8 cellular contexts compared by ENCODE assay signal in the genomic region with DNA sequence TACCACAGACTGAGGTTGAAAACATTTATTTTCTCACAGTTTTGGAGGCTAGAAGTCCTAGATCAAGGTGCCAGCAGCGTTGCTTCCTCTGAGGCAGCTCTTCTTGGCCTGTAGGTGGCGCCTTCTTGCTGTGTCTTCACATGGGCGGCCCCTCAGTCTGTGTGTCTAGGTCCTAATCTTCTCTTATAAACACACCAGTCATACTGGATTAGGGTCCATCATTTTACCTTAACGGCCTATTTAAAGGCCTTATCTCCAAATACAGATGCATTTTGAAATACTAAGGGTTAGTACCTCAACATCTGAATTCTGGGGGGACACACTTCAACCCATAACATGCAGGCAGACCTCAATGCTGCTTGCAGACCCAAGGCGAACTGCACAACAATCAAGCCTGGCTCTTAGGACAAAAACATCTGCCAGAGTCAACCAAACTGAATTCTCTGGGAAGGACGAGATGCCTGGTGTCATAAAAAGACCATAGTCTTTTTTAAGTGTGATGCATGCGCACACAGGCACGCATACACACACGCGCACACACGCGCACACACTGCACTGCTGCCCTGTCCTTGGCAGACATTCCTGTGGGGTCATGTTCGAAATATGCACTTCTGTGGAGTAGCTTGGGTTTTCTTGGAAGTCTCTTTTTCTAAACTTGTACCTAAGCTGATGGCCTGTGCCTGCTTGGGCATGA. TPM values are rescaled to one million over a fixed set of nuclear protein-coding genes. Genes with fewer than 3 reads are reported as not detected.
DNase-seq lines count a peak whose midpoint lies in the region; ATAC-seq, FAIRE-seq and TF ChIP-seq lines count a peak whose summit lies in the region.

No MANE protein-coding gene starts in this region.

- H3K36me3 ChIP-seq in WERI-Rb-1 (no peaks in the 10 kb centered on the region), bronchial epithelial cell (ENCODE audit: control insufficient read depth, insufficient read depth, low read length) (no peaks in the 10 kb centered on the region), HepG2 (replicated peaks in 1 of 2; ENCODE audit: control insufficient read depth in 1 of 2, insufficient read depth in 2 of 2, low read length in 2 of 2) (no peaks in the 10 kb centered on the region)

- CTCF ChIA-PET in HepG2 (lab: Yijun Ruan, JAX; ENCODE audit: low intra/inter-chr PET ratio, low total read pairs), result interaction anchor here (0.7 to 1.6 kb wide), 2 partner anchors 204 to 313 kb away, joined by 4 to 6 read pairs; no protein-coding TSS in a partner anchor

- no peak; the same call in 1 of the 2 replicates for TF ChIP-seq RAD21 in HepG2 (CRISPR knock-in tag; IDR thresholded peaks at IDR 0.05)

- peaks cover 24% of the 10 kb centered on the region for H3K4me1 ChIP-seq in HepG2 (ENCODE audit: insufficient read depth, low read length)

- no peak for TF ChIP-seq POLR2A in HepG2 (IDR thresholded peaks at IDR 0.05; ENCODE audit: insufficient read depth in 1 of 2, low read depth in 2 of 2, low read length in 2 of 2)

- H3K27ac ChIP-seq in WERI-Rb-1 (no peak overlapping the region), HepG2 (ENCODE audit: extremely low read length, insufficient read depth, low read length) (no peak overlapping the region)

- POLR2A ChIA-PET in HepG2 (lab: Yijun Ruan, JAX), result interaction anchor here (0.9 to 1.0 kb wide), 2 partner anchors 11 to 38 kb away, joined by 3 to 4 read pairs; no protein-coding TSS in a partner anchor

- H3K9me3 ChIP-seq in WERI-Rb-1 (ENCODE audit: severe bottlenecking) (no peaks in the 10 kb centered on the region), HepG2 (ENCODE audit: low read length) (no peaks in the 10 kb centered on the region)

- H3K9ac ChIP-seq in HepG2 (ENCODE audit: insufficient read depth, low read depth, low read length), result no peak overlapping the region

- BruUV-seq in HepG2 (replicated peaks; lab: Mats Ljungman, UMichigan), result no TSS peak

- H3K4me3 ChIP-seq in WERI-Rb-1 (ENCODE audit: low read depth, low read length) (no peak overlapping the region), bronchial epithelial cell (ENCODE audit: low read depth, low read length) (no peak overlapping the region), HepG2 (replicated peaks in 1 of 3; ENCODE audit: insufficient read depth in 1 of 3, low read depth in 2 of 3, low read length in 3 of 3) (no peak overlapping the region; a peak in 1 of 6 replicates)

- peak; percentile 91 for TF ChIP-seq CTCF in WERI-Rb-1 (IDR thresholded peaks at IDR 0.05; ENCODE audit: low read depth, low read length)
- peak; percentile 95 for TF ChIP-seq CTCF in bronchial epithelial cell (IDR thresholded peaks at IDR 0.05; ENCODE audit: insufficient read depth, low read length, severe bottlenecking)
- TF ChIP-seq CTCF in HepG2 (CRISPR knock-in tag; IDR thresholded peaks at IDR 0.05), result peak; percentile 88

- TF ChIP-seq EP300 in HepG2 (IDR thresholded peaks at IDR 0.05; ENCODE audit: low read depth in 2 of 2, low read length in 2 of 2) (no peak), HepG2 (CRISPR knock-in tag; IDR thresholded peaks at IDR 0.05; ENCODE audit: borderline replicate concordance) (no peak)

- H3K27me3 ChIP-seq in WERI-Rb-1 (ENCODE audit: insufficient read depth, low read depth, severe bottlenecking) (no peaks in the 10 kb centered on the region), bronchial epithelial cell (ENCODE audit: control insufficient read depth, insufficient read depth, low read length) (no peaks in the 10 kb centered on the region), HepG2 (ENCODE audit: control insufficient read depth in 1 of 2, insufficient read depth in 2 of 2, low read length in 2 of 2) (no peaks in the 10 kb centered on the region)

- in situ Hi-C loops in HepG2 (cut with HindIII; ENCODE audit: extremely low pct_ligation_motif_present, low pct_unique_long_range_greater_than_20kb), result no loop called here

- H4K20me1 ChIP-seq in HepG2 (ENCODE audit: insufficient read depth, low read length), result no peaks in the 10 kb centered on the region

- no peak overlapping the region for H2AFZ ChIP-seq in HepG2 (ENCODE audit: low read length)

- H3K4me2 ChIP-seq in HepG2 (ENCODE audit: low read depth, low read length), result peak overlapping the region; percentile 36

- no peak for FAIRE-seq in bronchial epithelial cell (lab: Jason Lieb, UNC)
- FAIRE-seq in HepG2 (lab: Jason Lieb, UNC), result peak; percentile 51

- WGBS in HepG2 (ENCODE audit: low lambda C conversion rate), result 35% methylated on average over 11 of the region's 13 CpGs

- H3K79me2 ChIP-seq in HepG2 (ENCODE audit: insufficient read depth, low read length), result peaks cover 2% of the 10 kb centered on the region

- peak; percentile 67 for DNase-seq in ELF-1 (ENCODE audit: low read depth, low spot score)
- DNase-seq in NCI-H2196 (lab: John Stamatoyannopoulos, UW; ENCODE audit: unreplicated experiment), result peak; percentile 40
- DNase-seq in WERI-Rb-1, result peak; percentile 80
- DNase-seq in bronchial epithelial cell (ENCODE audit: low read depth), result peak; percentile 47
- peak; percentile 62 for DNase-seq in HepG2 (ENCODE audit: low spot score)
- DNase-seq in stimulated activated CD4-positive, alpha-beta T cell treated with anti-CD3 and anti-CD28 coated beads, TNF-alpha, amount 100 ng/mL, for 1 hour (ENCODE audit: low read depth in 3 of 3, low spot score in 1 of 3), result peak in 2 of 3 donors; percentile 32 to 56
- DNase-seq in cortex of kidney (lab: John Stamatoyannopoulos, UW), result no peak

- intact Hi-C loops in HepG2 (cut with micrococcal nuclease; ENCODE audit: unreplicated experiment), result loop anchor here (5.0 kb wide), 1 partner anchor 313 kb away; no protein-coding TSS in a partner anchor

- peak; percentile 21 for ATAC-seq in HG02623 (IDR thresholded peaks at IDR 0.05; ENCODE audit: unreplicated experiment)
- peak; percentile 49 for ATAC-seq in HepG2

TF ChIP-seq in HepG2, 621 proteins besides CTCF, POLR2A, EP300 and RAD21 (continues in another document):
- TF ChIP-seq STAG1 (CRISPR knock-in tag; IDR thresholded peaks at IDR 0.05), result peak; percentile 80
- 0 out of 2 replicates have a peak, but pooled peaks have one; percentile 21 for TF ChIP-seq SMAD3 (CRISPR knock-in tag; IDR thresholded peaks at IDR 0.05)
- no peak for TF ChIP-seq BHLHE40 (IDR thresholded peaks at IDR 0.05; ENCODE audit: low read length)

RNA-seq across cellular contexts. Expression of a gene that starts 4.3 kb away (rescaled TPM):
- total RNA-seq in bronchial epithelial cell (27.4 and 28.4 TPM in 2 replicates), HepG2 (2016; rRNA removed; fragmentation: Illumina TruSeq; extraction: Trizol) (19.5 and 19.9 TPM in 2 replicates)
- 9.4 and 11.1 TPM in 2 replicates for total RNA-seq in HepG2 (2016; cell fraction: cytosol; rRNA removed; fragmentation: Illumina TruSeq; extraction: Trizol; ENCODE audit: low read depth)
- total RNA-seq in HepG2 (2016; cell fraction: insoluble cytoplasmic fraction; rRNA removed; fragmentation: Illumina TruSeq; extraction: Trizol), result 17.0 and 23.9 TPM in 2 replicates
- total RNA-seq in HepG2 (2016; cell fraction: membrane; rRNA removed; fragmentation: Illumina TruSeq; extraction: Trizol), result 12.8 and 14.0 TPM in 2 replicates
- total RNA-seq in HepG2 (2016; cell fraction: nucleus; rRNA removed; fragmentation: Illumina TruSeq; extraction: Trizol), result 17.5 and 19.2 TPM in 2 replicates
- 8.2 and 9.4 TPM in 2 replicates for polyA plus RNA-seq in HepG2 (2011; rRNA removed)
- polyA plus RNA-seq in HepG2 (2011; cell fraction: cytosol; rRNA removed), result 5.9 and 8.7 TPM in 2 replicates
- 21.6 and 24.9 TPM in 2 replicates for polyA plus RNA-seq in HepG2 (2011; cell fraction: nucleus; rRNA removed)
- 11.0 TPM in 2 replicates for polyA plus RNA-seq in HepG2 (2012)
- polyA plus RNA-seq in HepG2 (2016; cell fraction: cytosol; fragmentation: Illumina TruSeq; extraction: Trizol; ENCODE audit: low read depth), result 4.5 and 5.7 TPM in 2 replicates
- polyA plus RNA-seq in HepG2 (2016; cell fraction: insoluble cytoplasmic fraction; fragmentation: Illumina TruSeq; extraction: Trizol; ENCODE audit: low read depth), result 16.4 and 20.9 TPM in 2 replicates
- polyA plus RNA-seq in HepG2 (2016; cell fraction: membrane; fragmentation: Illumina TruSeq; extraction: Trizol; ENCODE audit: low read depth), result 7.0 and 8.7 TPM in 2 replicates
- polyA plus RNA-seq in HepG2 (2016; cell fraction: nucleus; fragmentation: Illumina TruSeq; extraction: Trizol; ENCODE audit: insufficient read depth, low read depth), result 28.4 and 31.5 TPM in 2 replicates
- 5.1 and 13.8 TPM in 2 replicates for polyA minus RNA-seq in HepG2 (2011; rRNA and poly(A)+ RNA removed; ENCODE audit: low replicate concordance)
- 5.4 and 7.3 TPM in 2 replicates for polyA minus RNA-seq in HepG2 (2011; cell fraction: cytosol; rRNA and poly(A)+ RNA removed)
- polyA minus RNA-seq in HepG2 (2011; cell fraction: nucleus; rRNA and poly(A)+ RNA removed), result 12.6 and 17.2 TPM in 2 replicates

RNA-seq across cellular contexts. Expression of a gene that starts 45.9 kb away (rescaled TPM):
- 144 TPM in 2 replicates for total RNA-seq in bronchial epithelial cell
- 36.0 and 39.6 TPM in 2 replicates for total RNA-seq in HepG2 (2016; rRNA removed; fragmentation: Illumina TruSeq; extraction: Trizol)
- 6.9 and 9.8 TPM in 2 replicates for total RNA-seq in HepG2 (2016; cell fraction: cytosol; rRNA removed; fragmentation: Illumina TruSeq; extraction: Trizol; ENCODE audit: low read depth)
- 32.9 and 46.7 TPM in 2 replicates for total RNA-seq in HepG2 (2016; cell fraction: insoluble cytoplasmic fraction; rRNA removed; fragmentation: Illumina TruSeq; extraction: Trizol)
- total RNA-seq in HepG2 (2016; cell fraction: membrane; rRNA removed; fragmentation: Illumina TruSeq; extraction: Trizol), result 21.9 and 25.6 TPM in 2 replicates
- 19.5 and 24.2 TPM in 2 replicates for total RNA-seq in HepG2 (2016; cell fraction: nucleus; rRNA removed; fragmentation: Illumina TruSeq; extraction: Trizol)
- 23.6 and 26.7 TPM in 2 replicates for polyA plus RNA-seq in HepG2 (2011; rRNA removed)
- 15.6 and 17.2 TPM in 2 replicates for polyA plus RNA-seq in HepG2 (2011; cell fraction: cytosol; rRNA removed)
- polyA plus RNA-seq in HepG2 (2011; cell fraction: nucleus; rRNA removed), result 26.4 and 26.9 TPM in 2 replicates
- polyA plus RNA-seq in HepG2 (2012), result 41.9 and 63.6 TPM in 2 replicates
- 5.8 and 6.0 TPM in 2 replicates for polyA plus RNA-seq in HepG2 (2016; cell fraction: cytosol; fragmentation: Illumina TruSeq; extraction: Trizol; ENCODE audit: low read depth)
- polyA plus RNA-seq in HepG2 (2016; cell fraction: insoluble cytoplasmic fraction; fragmentation: Illumina TruSeq; extraction: Trizol; ENCODE audit: low read depth), result 25.1 and 25.8 TPM in 2 replicates
- polyA plus RNA-seq in HepG2 (2016; cell fraction: membrane; fragmentation: Illumina TruSeq; extraction: Trizol; ENCODE audit: low read depth), result 11.3 and 11.7 TPM in 2 replicates
- 29.2 and 33.3 TPM in 2 replicates for polyA plus RNA-seq in HepG2 (2016; cell fraction: nucleus; fragmentation: Illumina TruSeq; extraction: Trizol; ENCODE audit: insufficient read depth, low read depth)
- polyA minus RNA-seq in HepG2 (2011; rRNA and poly(A)+ RNA removed; ENCODE audit: low replicate concordance), result 14.2 and 29.8 TPM in 2 replicates
- polyA minus RNA-seq in HepG2 (2011; cell fraction: cytosol; rRNA and poly(A)+ RNA removed), result 44.8 and 47.5 TPM in 2 replicates
- 35.3 and 56.2 TPM in 2 replicates for polyA minus RNA-seq in HepG2 (2011; cell fraction: nucleus; rRNA and poly(A)+ RNA removed)
